23 cellular contexts compared by ENCODE assay signal in genomic region chr4:155846929-155847328, GRCh38. TPM values are rescaled to one million over a fixed set of nuclear protein-coding genes. Genes with fewer than 3 reads are reported as not detected.
"Had no signal": no experiment of that assay in that cellular context is flagged by ENCODE, and none has a peak within 500 bp of the region (broad histone marks: within the 10 kb centered on the region; RNA-seq: fewer than 3 reads in every experiment).

No MANE protein-coding gene starts in this region.

- H3K27me3 ChIP-seq: MG63, SJSA1 had no signal

- H3K4me1 ChIP-seq: SJSA1 had no signal

- FAIRE-seq: RCC 7860 had no signal

- H3K36me3 ChIP-seq: MG63, SJSA1 had no signal

- DNase-seq: Karpas-422, KG1, MG63, NCI-H1092, NCI-H1105 treated with DMSO at 0.1 percent for 48 hours, NCI-H1417 treated with DMSO at 0.1 percent for 48 hours, NCI-H146, NCI-H1694 treated with DMSO at 0.1 percent for 48 hours, NCI-H1930, NCI-H2081, NCI-H2107, NCI-H2227 treated with DMSO at 0.1 percent for 48 hours, NCI-H524, NCI-H526 treated with DMSO at 0.1 percent for 48 hours, NCI-H748 treated with DMSO at 0.1 percent for 48 hours, Right ventricle myocardium superior, RPMI8226, SIG-M5 had no signal

- H3K9me3 ChIP-seq: MG63, SJSA1 had no signal

- H3K27ac ChIP-seq: SJSA1, SK-N-MC had no signal

- H3K4me3 ChIP-seq: MG63, SJSA1, SK-N-MC had no signal

RNA-seq across cellular contexts. Expression of gene ASIC5, which starts 19.1 kb away (rescaled TPM):
- total RNA-seq: HT-29, NCI-H460, Right ventricle myocardium superior, SJSA1 had no signal

RNA-seq across cellular contexts. Expression of gene TDO2, which starts 56.6 kb away (rescaled TPM):
- total RNA-seq: Right ventricle myocardium superior had no signal
